In genomic region chr18:50143891-50144290, GRCh38 we compare ENCODE assay signal across 18 cellular contexts. TPM values are rescaled to one million over a fixed set of nuclear protein-coding genes. Genes with fewer than 3 reads are reported as not detected.
"Had no signal": no experiment of that assay in that cellular context is flagged by ENCODE, and none has a peak within 500 bp of the region (broad histone marks: within the 10 kb centered on the region; RNA-seq: fewer than 3 reads in every experiment).

No MANE protein-coding gene starts in this region.

- FAIRE-seq: endometrium had no signal

- H3K27me3 ChIP-seq: esophagus muscularis mucosa, sigmoid colon had no signal

- H3K9me3 ChIP-seq: esophagus muscularis mucosa, lower lobe of right lung had no signal

- H3K27ac ChIP-seq: esophagus muscularis mucosa, lower lobe of right lung, sigmoid colon, spleen had no signal

- ATAC-seq: activated CD8-positive, alpha-beta T cell treated with anti-CD3 and anti-CD28 coated beads, Interleukin-2, amount 10 ng/mL, durations not matched to agents 7 days and 5 days; activated naive CD8-positive, alpha-beta T cell treated with anti-CD3 and anti-CD28 coated beads, Interleukin-2, amount 50 U/mL, for 24 hours; activated T-cell treated with anti-CD3 and anti-CD28 coated beads, Interleukin-2, amount 50 U/mL, for 4 hours; left cardiac atrium; lower lobe of right lung had no signal

- H3K9me3 Mint-ChIP-seq: activated CD4-positive, alpha-beta T cell treated with anti-CD3 and anti-CD28 coated beads, Interleukin-2, amount 10 ng/mL, durations not matched to agents 24 days and 14 days; activated naive CD4-positive, alpha-beta T cell treated with anti-CD3 and anti-CD28 coated beads for 36 hours; activated naive CD8-positive, alpha-beta T cell treated with anti-CD3 and anti-CD28 coated beads, Interleukin-2, amount 50 U/mL, for 24 hours; activated T-cell treated with anti-CD3 and anti-CD28 coated beads, Interleukin-2, amount 50 U/mL, for 4 hours had no signal

- H3K4me1 ChIP-seq: esophagus muscularis mucosa, lower lobe of right lung, sigmoid colon, spleen had no signal

- H3K4me3 ChIP-seq: esophagus muscularis mucosa, lower lobe of right lung, sigmoid colon, spleen had no signal

- H3K4me3 Mint-ChIP-seq: activated CD4-positive, alpha-beta T cell treated with anti-CD3 and anti-CD28 coated beads, Interleukin-2, amount 10 ng/mL, durations not matched to agents 24 days and 14 days; activated CD8-positive, alpha-beta T cell treated with anti-CD3 and anti-CD28 coated beads, Interleukin-2, amount 10 ng/mL, durations not matched to agents 7 days and 5 days; activated naive CD4-positive, alpha-beta T cell treated with anti-CD3 and anti-CD28 coated beads for 36 hours; activated naive CD8-positive, alpha-beta T cell treated with anti-CD3 and anti-CD28 coated beads, Interleukin-2, amount 50 U/mL, for 24 hours; activated T-cell treated with anti-CD3 and anti-CD28 coated beads, Interleukin-2, amount 50 U/mL, for 4 hours; brain; nephron had no signal

- H3K36me3 ChIP-seq: esophagus muscularis mucosa, lower lobe of right lung, sigmoid colon, spleen had no signal

- H3K27ac Mint-ChIP-seq: activated CD4-positive, alpha-beta T cell treated with anti-CD3 and anti-CD28 coated beads, Interleukin-2, amount 10 ng/mL, durations not matched to agents 24 days and 14 days; activated CD8-positive, alpha-beta T cell treated with anti-CD3 and anti-CD28 coated beads, Interleukin-2, amount 10 ng/mL, durations not matched to agents 7 days and 5 days; activated naive CD4-positive, alpha-beta T cell treated with anti-CD3 and anti-CD28 coated beads for 36 hours; activated naive CD8-positive, alpha-beta T cell treated with anti-CD3 and anti-CD28 coated beads, Interleukin-2, amount 50 U/mL, for 24 hours; brain; nephron had no signal

- DNase-seq: activated CD4-positive, alpha-beta T cell treated with anti-CD3 and anti-CD28 coated beads, Interleukin-2, amount 10 ng/mL, durations not matched to agents 24 days and 14 days; activated CD8-positive, alpha-beta T cell treated with anti-CD3 and anti-CD28 coated beads, Interleukin-2, amount 10 ng/mL, durations not matched to agents 7 days and 5 days; activated naive CD4-positive, alpha-beta T cell treated with anti-CD3 and anti-CD28 coated beads for 36 hours; activated naive CD8-positive, alpha-beta T cell treated with anti-CD3 and anti-CD28 coated beads, Interleukin-2, amount 50 U/mL, for 24 hours; activated T-cell treated with anti-CD3 and anti-CD28 coated beads, Interleukin-2, amount 50 U/mL, for 4 hours; anterior cingulate cortex; cortex of kidney; left cardiac atrium; lower lobe of right lung; sigmoid colon; spleen; stimulated activated CD8-positive, alpha-beta memory T cell treated with anti-CD3 and anti-CD28 coated beads, Interleukin-4, amount 100 ng/mL, for 48 hours; stimulated activated naive CD4-positive, alpha-beta T cell; T1000 had no signal

- H3K4me1 Mint-ChIP-seq: activated CD4-positive, alpha-beta T cell treated with anti-CD3 and anti-CD28 coated beads, Interleukin-2, amount 10 ng/mL, durations not matched to agents 24 days and 14 days; activated naive CD8-positive, alpha-beta T cell treated with anti-CD3 and anti-CD28 coated beads, Interleukin-2, amount 50 U/mL, for 24 hours; brain; nephron had no signal

- H3K36me3 Mint-ChIP-seq: brain had no signal

RNA-seq across cellular contexts. Expression of gene MYO5B, which starts 51.1 kb away (rescaled TPM):
- total RNA-seq: activated CD8-positive, alpha-beta T cell treated with anti-CD3 and anti-CD28 coated beads, Interleukin-2, amount 10 ng/mL, durations not matched to agents 7 days and 5 days had no signal
